ENCODE assay signal across 24 cellular contexts in genomic region chrX:69104756-69105434, GRCh38.
A peak's percentile ranks its signal among the peaks of the same experiment; 100 is the strongest.
DNase-seq lines count a peak whose midpoint lies in the region; ATAC-seq and TF ChIP-seq lines count a peak whose summit lies in the region.
"Had no signal": no experiment of that assay in that cellular context is flagged by ENCODE, and none has a peak within 500 bp of the region (broad histone marks: within the 10 kb centered on the region; RNA-seq: fewer than 3 reads in every experiment).

No MANE protein-coding gene starts in this region.

- no peaks in the 10 kb centered on the region for H3K27me3 Mint-ChIP-seq in nephron (ENCODE audit: low read depth)

- H3K4me1 ChIP-seq in hepatocyte (ENCODE audit: insufficient read depth), result peaks cover 33% of the 10 kb centered on the region
- no peaks in the 10 kb centered on the region for H3K4me1 ChIP-seq in spleen

- peaks cover 4% of the 10 kb centered on the region for H3K9me3 Mint-ChIP-seq in nephron
- H3K9me3 Mint-ChIP-seq: CD14-positive monocyte; CD8-positive, alpha-beta memory T cell had no signal

- TF ChIP-seq CTCF in hepatocyte (IDR thresholded peaks at IDR 0.05; ENCODE audit: poor library complexity) (no peak), nephron (IDR thresholded peaks at IDR 0.05; ENCODE audit: unreplicated experiment in 3 of 3) (no peak), spleen (IDR thresholded peaks at IDR 0.05 in 8 of 11, conservative IDR thresholded peaks at IDR 0.05 in 3 of 11) (no peak)

- TF ChIP-seq POLR2A in spleen (IDR thresholded peaks at IDR 0.05), result no peak

- H3K79me2 ChIP-seq in hepatocyte, result no peaks in the 10 kb centered on the region

- H3K27ac Mint-ChIP-seq in nephron, result peak overlapping the region; percentile 88 to 98 (median 98)
- H3K27ac Mint-ChIP-seq: CD14-positive monocyte; CD8-positive, alpha-beta memory T cell had no signal

- no peaks in the 10 kb centered on the region for H4K20me1 ChIP-seq in hepatocyte (ENCODE audit: insufficient read depth, poor library complexity, severe bottlenecking)

- H3K4me3 Mint-ChIP-seq in nephron, result no peak overlapping the region
- H3K4me3 Mint-ChIP-seq: CD14-positive monocyte; CD8-positive, alpha-beta memory T cell had no signal

- peak overlapping the region; percentile 62 for H3K27ac ChIP-seq in hepatocyte
- no peak overlapping the region for H3K27ac ChIP-seq in spleen
- H3K27ac ChIP-seq: SJSA1 had no signal

- ATAC-seq in HG02981 (IDR thresholded peaks at IDR 0.05; ENCODE audit: unreplicated experiment), result no peak
- ATAC-seq: PC-3, Right ventricle myocardium inferior had no signal

- H3K4me2 ChIP-seq in hepatocyte, result no peak overlapping the region

- no peaks in the 10 kb centered on the region for H3K9me2 ChIP-seq in hepatocyte (replicated peaks; ENCODE audit: insufficient read depth)

- H3K4me3 ChIP-seq in hepatocyte, result no peak overlapping the region
- H3K4me3 ChIP-seq in spleen, result no peak overlapping the region
- H3K4me3 ChIP-seq: MG63, SJSA1 had no signal

- H3K9me3 ChIP-seq in hepatocyte (ENCODE audit: low read depth) (no peaks in the 10 kb centered on the region), spleen (no peaks in the 10 kb centered on the region)
- H3K9me3 ChIP-seq: BE2C, MG63, SJSA1 had no signal

- H3K36me3 ChIP-seq in hepatocyte (replicated peaks; ENCODE audit: insufficient read depth, low read depth), result no peaks in the 10 kb centered on the region
- H3K36me3 ChIP-seq in spleen, result no peaks in the 10 kb centered on the region
- H3K36me3 ChIP-seq: BE2C, MG63, SJSA1 had no signal

- WGBS in hepatocyte (ENCODE audit: low lambda C conversion rate, missing lambda C conversion rate), result 57% methylated on average over 10 of the region's 10 CpGs
- 69 to 86% (median 78%) methylated on average over 5 to 10 of the region's 10 CpGs for WGBS in spleen, 5 donors

- peaks cover 65% of the 10 kb centered on the region for H3K4me1 Mint-ChIP-seq in nephron
- H3K4me1 Mint-ChIP-seq: CD14-positive monocyte; CD8-positive, alpha-beta memory T cell had no signal

- peak; percentile 51 for DNase-seq in HT-29 (ENCODE audit: low spot score)
- no peak for DNase-seq in hepatocyte (ENCODE audit: low spot score)
- DNase-seq in spleen, result peak; percentile 44
- DNase-seq in HK-2 (ENCODE audit: unreplicated experiment), result no peak
- DNase-seq in NCI-H345 treated with DMSO at 0.1 percent for 48 hours (lab: John Stamatoyannopoulos, UW; ENCODE audit: unreplicated experiment), result no peak
- DNase-seq: BE2C; Calu3; CD8-positive, alpha-beta memory T cell; DND-41; KBM-7; MG63; NCI-H1105 treated with DMSO at 0.1 percent for 48 hours; NCI-H146; NCI-H2029; NCI-H446 treated with DMSO at 0.1 percent for 48 hours; NCI-H526; NCI-H82; NK-92 treated with Interleukin-12 subunit alpha and Interleukin-12 subunit beta, amount 100 ng/mL, for 24 hours; PC-3 had no signal

- no peak overlapping the region for H2AFZ ChIP-seq in hepatocyte

- intact Hi-C loops in spleen (cut with DNase I; ENCODE audit: low total_unique reads), result no loop called here

- H3K27me3 ChIP-seq in hepatocyte, result no peaks in the 10 kb centered on the region
- peaks cover 0 to 14% (median 3%) of the 10 kb centered on the region in 7 donors for H3K27me3 ChIP-seq in spleen (replicated peaks in 1 of 7)
- H3K27me3 ChIP-seq: BE2C, MG63, SJSA1 had no signal

- H3K36me3 Mint-ChIP-seq in nephron (ENCODE audit: low read depth), result no peaks in the 10 kb centered on the region
- H3K36me3 Mint-ChIP-seq: CD14-positive monocyte; CD8-positive, alpha-beta memory T cell had no signal

Comparison
In these comparisons a context has a peak if more than half of its experiments do, and no peak if none do; other contexts are left out.
1. DNase-seq: peak in HT-29 (single experiment) and spleen (single experiment); none in hepatocyte (single experiment), HK-2 (single experiment) and NCI-H345 treated with DMSO at 0.1 percent for 48 hours (single experiment).